In genomic region chr15:60787737-60788513, GRCh38 we compare ENCODE assay signal across 9 cellular contexts.
DNase-seq lines count a peak whose midpoint lies in the region; ATAC-seq and TF ChIP-seq lines count a peak whose summit lies in the region.
"Had no signal": no experiment of that assay in that cellular context is flagged by ENCODE, and none has a peak within 500 bp of the region (broad histone marks: within the 10 kb centered on the region; RNA-seq: fewer than 3 reads in every experiment).

No MANE protein-coding gene starts in this region.

- TF ChIP-seq CTCF in AG09309 (IDR thresholded peaks at IDR 0.05; ENCODE audit: control insufficient read depth, insufficient read depth, low read depth, low read length, missing control alignments) (peak; percentile 48), liver (IDR thresholded peaks at IDR 0.05; ENCODE audit: low read depth, low read length, missing input control) (peak; percentile 36)

- peak in 1 of 2 donors; percentile 54 for TF ChIP-seq RAD21 in liver (IDR thresholded peaks at IDR 0.05)

- no peak overlapping the region for H3K4me3 ChIP-seq in AG09309 (ENCODE audit: control insufficient read depth, low read depth, low read length)
- H3K4me3 ChIP-seq in liver (ENCODE audit: low read depth in 1 of 3, low read length in 3 of 3) = no peak overlapping the region

- peak; percentile 70 for ATAC-seq in HG03280 (IDR thresholded peaks at IDR 0.05; ENCODE audit: unreplicated experiment)

- 85% methylated on average over 8 of the region's 8 CpGs for WGBS in liver

- no peak overlapping the region for H3K9ac ChIP-seq in liver (ENCODE audit: low read depth in 1 of 2, low read length in 2 of 2)

- no peak overlapping the region for H3K27ac ChIP-seq in liver (ENCODE audit: low read depth in 1 of 2, low read length in 2 of 2)

- DNase-seq in AG09309 (ENCODE audit: low read depth) (no peak), UCSD-AML1 (lab: John Stamatoyannopoulos, UW; ENCODE audit: unreplicated experiment) (no peak), GOT3 (lab: John Stamatoyannopoulos, UW) (no peak), NCI-H1092 treated with DMSO at 0.1 percent for 48 hours (lab: John Stamatoyannopoulos, UW) (no peak), AG20443 (ENCODE audit: low spot score) (no peak)
- DNase-seq in activated T-helper 9 cell treated with anti-CD3 and anti-CD28 coated beads, Interleukin-2, amount 50 U/mL, for 16 hours (ENCODE audit: low read depth) = peak; percentile 39
- DNase-seq: GDM1 had no signal

- H3K4me1 ChIP-seq in liver (ENCODE audit: control insufficient read depth in 4 of 4, insufficient read depth in 4 of 4, low read length in 3 of 4) = no peaks in the 10 kb centered on the region

- no peaks in the 10 kb centered on the region for H3K9me3 ChIP-seq in liver (ENCODE audit: control insufficient read depth in 4 of 4, low read length in 3 of 4)

- no peaks in the 10 kb centered on the region for H3K27me3 ChIP-seq in liver (ENCODE audit: control insufficient read depth in 4 of 4, insufficient read depth in 4 of 4, low read length in 3 of 4)

- H3K36me3 ChIP-seq in liver (ENCODE audit: control insufficient read depth in 4 of 4, insufficient read depth in 3 of 4, low read depth in 1 of 4, low read length in 3 of 4) = no peaks in the 10 kb centered on the region

TF ChIP-seq in liver, 16 proteins besides CTCF, POLR2A, EP300 and RAD21:
- TF ChIP-seq MAX (IDR thresholded peaks at IDR 0.05) = no peak
- no peak for TF ChIP-seq TAF1 (conservative IDR thresholded peaks at IDR 0.05)
- TF ChIP-seq, protein P1, sequence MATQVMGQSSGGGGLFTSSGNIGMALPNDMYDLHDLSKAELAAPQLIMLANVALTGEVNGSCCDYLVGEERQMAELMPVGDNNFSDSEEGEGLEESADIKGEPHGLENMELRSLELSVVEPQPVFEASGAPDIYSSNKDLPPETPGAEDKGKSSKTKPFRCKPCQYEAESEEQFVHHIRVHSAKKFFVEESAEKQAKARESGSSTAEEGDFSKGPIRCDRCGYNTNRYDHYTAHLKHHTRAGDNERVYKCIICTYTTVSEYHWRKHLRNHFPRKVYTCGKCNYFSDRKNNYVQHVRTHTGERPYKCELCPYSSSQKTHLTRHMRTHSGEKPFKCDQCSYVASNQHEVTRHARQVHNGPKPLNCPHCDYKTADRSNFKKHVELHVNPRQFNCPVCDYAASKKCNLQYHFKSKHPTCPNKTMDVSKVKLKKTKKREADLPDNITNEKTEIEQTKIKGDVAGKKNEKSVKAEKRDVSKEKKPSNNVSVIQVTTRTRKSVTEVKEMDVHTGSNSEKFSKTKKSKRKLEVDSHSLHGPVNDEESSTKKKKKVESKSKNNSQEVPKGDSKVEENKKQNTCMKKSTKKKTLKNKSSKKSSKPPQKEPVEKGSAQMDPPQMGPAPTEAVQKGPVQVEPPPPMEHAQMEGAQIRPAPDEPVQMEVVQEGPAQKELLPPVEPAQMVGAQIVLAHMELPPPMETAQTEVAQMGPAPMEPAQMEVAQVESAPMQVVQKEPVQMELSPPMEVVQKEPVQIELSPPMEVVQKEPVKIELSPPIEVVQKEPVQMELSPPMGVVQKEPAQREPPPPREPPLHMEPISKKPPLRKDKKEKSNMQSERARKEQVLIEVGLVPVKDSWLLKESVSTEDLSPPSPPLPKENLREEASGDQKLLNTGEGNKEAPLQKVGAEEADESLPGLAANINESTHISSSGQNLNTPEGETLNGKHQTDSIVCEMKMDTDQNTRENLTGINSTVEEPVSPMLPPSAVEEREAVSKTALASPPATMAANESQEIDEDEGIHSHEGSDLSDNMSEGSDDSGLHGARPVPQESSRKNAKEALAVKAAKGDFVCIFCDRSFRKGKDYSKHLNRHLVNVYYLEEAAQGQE (IDR thresholded peaks at IDR 0.05) = no peak
- TF ChIP-seq EGR1 (IDR thresholded peaks at IDR 0.05; ENCODE audit: low read depth in 2 of 2) = no peak
- no peak for TF ChIP-seq RXRA (IDR thresholded peaks at IDR 0.05)
- TF ChIP-seq NR2F2 (IDR thresholded peaks at IDR 0.05) = no peak
- TF ChIP-seq HNF4A (conservative IDR thresholded peaks at IDR 0.05) = no peak
- TF ChIP-seq FOXA2 (IDR thresholded peaks at IDR 0.05) = no peak
- TF ChIP-seq SP1 (IDR thresholded peaks at IDR 0.05) = no peak
- no peak for TF ChIP-seq GABPA (IDR thresholded peaks at IDR 0.05 in 1 of 2, conservative IDR thresholded peaks at IDR 0.05 in 1 of 2)
- no peak for TF ChIP-seq HNF4G (IDR thresholded peaks at IDR 0.05)
